In the genomic region with DNA sequence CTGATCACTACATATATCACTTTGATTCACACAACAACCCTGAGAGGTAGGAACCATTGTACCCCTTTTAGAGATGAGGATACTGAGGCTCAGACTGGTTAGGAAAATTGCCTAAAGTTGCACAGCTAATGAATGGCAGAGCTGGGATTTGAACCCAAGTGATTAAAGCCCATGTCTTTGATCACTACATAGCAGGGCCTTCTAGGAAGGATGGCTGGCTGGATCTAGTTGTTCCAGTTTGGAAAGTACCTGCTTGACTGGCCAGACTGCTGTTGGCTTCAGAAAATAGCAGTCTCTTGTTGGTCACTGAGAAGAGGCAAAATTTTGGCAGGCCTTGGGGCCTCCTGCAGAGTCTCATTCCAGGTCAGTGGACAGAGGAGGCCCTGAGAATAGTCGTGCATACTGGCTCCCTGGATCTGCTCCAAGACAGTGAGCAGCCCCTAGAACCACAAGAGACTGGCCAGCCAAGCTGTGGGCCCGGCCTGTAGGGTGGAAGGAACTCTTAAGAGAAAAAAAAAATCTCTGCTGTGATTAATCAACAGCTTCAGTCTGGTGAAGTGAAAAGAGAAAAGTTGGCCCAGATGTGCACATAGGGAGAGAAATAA, we compare ENCODE assay signal across 9 cellular contexts. TPM values are rescaled to one million over a fixed set of nuclear protein-coding genes. Genes with fewer than 3 reads are reported as not detected.
A peak's percentile ranks its signal among the peaks of the same experiment; 100 is the strongest.
DNase-seq lines count a peak whose midpoint lies in the region; ATAC-seq and TF ChIP-seq lines count a peak whose summit lies in the region.
"Had no signal": no experiment of that assay in that cellular context is flagged by ENCODE, and none has a peak within 500 bp of the region (broad histone marks: within the 10 kb centered on the region; RNA-seq: fewer than 3 reads in every experiment).

No MANE protein-coding gene starts in this region.

- H3K4me3 Mint-ChIP-seq in HFFc6: no peak overlapping the region
- H3K4me3 Mint-ChIP-seq: activated CD4-positive, alpha-beta T cell treated with anti-CD3 and anti-CD28 coated beads, Interleukin-2, amount 10 ng/mL, durations not matched to agents 7 days and 5 days had no signal

- H3K9me3 Mint-ChIP-seq in HFFc6: no peaks in the 10 kb centered on the region
- H3K9me3 Mint-ChIP-seq: activated CD4-positive, alpha-beta T cell treated with anti-CD3 and anti-CD28 coated beads, Interleukin-2, amount 10 ng/mL, durations not matched to agents 7 days and 5 days had no signal

- DNase-seq in HFFc6: peak; percentile 47
- DNase-seq in astrocyte of the spinal cord (ENCODE audit: low read depth, low spot score): peak; percentile 98
- peak in 34 of 51 donors; percentile 22 to 84 (median 54) for DNase-seq in hypothalamus (lab: John Stamatoyannopoulos, UW)
- DNase-seq in skeletal muscle cell (ENCODE audit: low read depth): peak; percentile 91
- DNase-seq in NCI-H524 (lab: John Stamatoyannopoulos, UW): no peak
- DNase-seq in effector CD8-positive, alpha-beta T cell (lab: John Stamatoyannopoulos, UW): no peak
- no peak for DNase-seq in NCI-H1417 (lab: John Stamatoyannopoulos, UW)
- DNase-seq: activated CD4-positive, alpha-beta T cell treated with anti-CD3 and anti-CD28 coated beads, Interleukin-2, amount 10 ng/mL, durations not matched to agents 7 days and 5 days had no signal

- no peak for ATAC-seq in GM19324 (IDR thresholded peaks at IDR 0.05; ENCODE audit: low FRiP score, unreplicated experiment)

- TF ChIP-seq CTCF in HFFc6 (IDR thresholded peaks at IDR 0.05) (no peak), astrocyte of the spinal cord (IDR thresholded peaks at IDR 0.05; ENCODE audit: low read depth, low read length) (no peak)

- in situ Hi-C loops in astrocyte of the spinal cord (cut with HindIII; ENCODE audit: low sequenced_read_pairs): no loop called here

- peaks cover 67% of the 10 kb centered on the region for H3K4me1 Mint-ChIP-seq in HFFc6 (ENCODE audit: low read depth)

- H3K36me3 Mint-ChIP-seq in HFFc6 (ENCODE audit: low read depth): peaks cover 32% of the 10 kb centered on the region

- no peaks in the 10 kb centered on the region; the same call in 1 of the 2 replicates for H3K27me3 Mint-ChIP-seq in HFFc6 (ENCODE audit: insufficient read depth)
- H3K27me3 Mint-ChIP-seq: activated CD4-positive, alpha-beta T cell treated with anti-CD3 and anti-CD28 coated beads, Interleukin-2, amount 10 ng/mL, durations not matched to agents 7 days and 5 days had no signal

- H3K4me3 ChIP-seq in astrocyte of the spinal cord (ENCODE audit: low read depth, low read length): no peak overlapping the region
- no peak overlapping the region for H3K4me3 ChIP-seq in skeletal muscle cell (ENCODE audit: low read depth, low read length)

- peak overlapping the region; percentile 72 for H3K27ac Mint-ChIP-seq in HFFc6
- H3K27ac Mint-ChIP-seq: activated CD4-positive, alpha-beta T cell treated with anti-CD3 and anti-CD28 coated beads, Interleukin-2, amount 10 ng/mL, durations not matched to agents 7 days and 5 days had no signal

RNA-seq across cellular contexts. Expression of gene PPARD, which starts 17.5 kb away (rescaled TPM):
- 10 to 100 TPM; 39.0 to 46.4 (median 41.2) TPM for total RNA-seq in HFFc6 (2021; fragmentation: NEBNext Ultra II Directional; extraction: Animal tissue kit (Norgen Biotek cat#: 25700))

Comparison
In these comparisons a context has a peak if more than half of its experiments do, and no peak if none do; other contexts are left out.
1. DNase-seq: peak in HFFc6 (single experiment), astrocyte of the spinal cord (single experiment), hypothalamus (34 of 51) and skeletal muscle cell (single experiment); none in NCI-H524 (0 of 2), effector CD8-positive, alpha-beta T cell (single experiment) and NCI-H1417 (0 of 3).